ENCODE assay signal across 16 cellular contexts in genomic region chr5:95595289-95595931, GRCh38. TPM values are rescaled to one million over a fixed set of nuclear protein-coding genes. Genes with fewer than 3 reads are reported as not detected.
"Had no signal": no experiment of that assay in that cellular context is flagged by ENCODE, and none has a peak within 500 bp of the region (broad histone marks: within the 10 kb centered on the region; RNA-seq: fewer than 3 reads in every experiment).

No MANE protein-coding gene starts in this region.

- DNase-seq: activated CD4-positive, alpha-beta T cell treated with anti-CD3 and anti-CD28 coated beads, Interleukin-2, amount 50 U/mL, for 1 hour; activated gamma-delta T cell treated with Interleukin-2 at 50 U/mL for 16 hours; activated naive CD8-positive, alpha-beta T cell treated with anti-CD3 and anti-CD28 coated beads for 36 hours; activated T-cell treated with anti-CD3 and anti-CD28 coated beads, Interleukin-2, amount 50 U/mL, for 4 hours; aorta; foreskin melanocyte; heart right ventricle; left ventricle myocardium superior; ovary; stimulated activated CD4-positive, alpha-beta T cell treated with anti-CD3 and anti-CD28 coated beads, Interleukin-15, amount 100 ng/mL, for 24 hours; stimulated activated CD4-positive, alpha-beta T cell treated with anti-CD3 and anti-CD28 coated beads, Interleukin-4, amount 100 ng/mL, for 4 hours had no signal

- H3K9me3 ChIP-seq: heart right ventricle, ovary had no signal

- H3K27ac ChIP-seq: ovary had no signal

- H3K36me3 ChIP-seq: ovary had no signal

- H3K4me3 ChIP-seq: cardiac muscle cell, heart right ventricle, ovary had no signal

- FAIRE-seq: colon, keratinocyte, urothelium cell line had no signal

- ATAC-seq: activated T-cell treated with anti-CD3 and anti-CD28 coated beads, Interleukin-2, amount 50 U/mL, for 4 hours had no signal

- H3K27me3 ChIP-seq: cardiac muscle cell, heart right ventricle, ovary had no signal

RNA-seq across cellular contexts. Expression of gene GPR150, which starts 24.5 kb away (rescaled TPM):
- total RNA-seq: left ventricle myocardium superior, neural crest cell had no signal
- polyA plus RNA-seq: aorta had no signal
